19 cellular contexts compared by ENCODE assay signal in genomic region chr2:104939570-104940235, GRCh38.
A peak's percentile ranks its signal among the peaks of the same experiment; 100 is the strongest.
DNase-seq lines count a peak whose midpoint lies in the region; ATAC-seq and TF ChIP-seq lines count a peak whose summit lies in the region.
"Had no signal": no experiment of that assay in that cellular context is flagged by ENCODE, and none has a peak within 500 bp of the region (broad histone marks: within the 10 kb centered on the region; RNA-seq: fewer than 3 reads in every experiment).

No MANE protein-coding gene starts in this region.

- H3K4me3 ChIP-seq in A673 (ENCODE audit: low read depth, low read length, poor library complexity, severe bottlenecking) (no peak overlapping the region), SK-N-MC (peak overlapping the region; percentile 52), neural progenitor cell (no peak overlapping the region), heart right ventricle (no peak overlapping the region)
- H3K4me3 ChIP-seq: heart left ventricle, tibial artery had no signal

- H3K9me3 ChIP-seq in A673 (ENCODE audit: low read depth, low read length, poor library complexity, severe bottlenecking) = no peaks in the 10 kb centered on the region
- no peaks in the 10 kb centered on the region for H3K9me3 ChIP-seq in SK-N-MC (ENCODE audit: low read depth, low read length)
- H3K9me3 ChIP-seq in neural progenitor cell (ENCODE audit: low read depth) = no peaks in the 10 kb centered on the region
- H3K9me3 ChIP-seq in heart right ventricle = no peaks in the 10 kb centered on the region
- H3K9me3 ChIP-seq: heart left ventricle, tibial artery had no signal

- peaks cover 19% of the 10 kb centered on the region for H3K4me1 ChIP-seq in A673 (ENCODE audit: insufficient read depth, low read length, poor library complexity, severe bottlenecking)
- H3K4me1 ChIP-seq in neural progenitor cell = peaks cover 18% of the 10 kb centered on the region
- no peaks in the 10 kb centered on the region for H3K4me1 ChIP-seq in heart right ventricle
- H3K4me1 ChIP-seq: heart left ventricle, tibial artery had no signal

- DNase-seq in A673 (ENCODE audit: low spot score) (peak; percentile 61), SK-N-MC (ENCODE audit: low read depth, low spot score) (peak; percentile 52), glutamatergic neuron (no peak), neural progenitor cell (ENCODE audit: low spot score) (no peak), heart right ventricle (no peak), GM20000 (ENCODE audit: low spot score) (no peak)
- DNase-seq: activated naive CD8-positive, alpha-beta T cell treated with anti-CD3 and anti-CD28 coated beads, Interleukin-2, amount 10 ng/mL, durations not matched to agents 7 days and 5 days; CD4-positive, alpha-beta memory T cell; heart left ventricle; NCI-H2029 treated with DMSO at 0.1 percent for 48 hours; NCI-H524; SHP77 treated with DMSO at 0.1 percent for 48 hours; T-helper 2 cell; tibial artery had no signal

- H2AFZ ChIP-seq in neural progenitor cell (replicated peaks) = peak overlapping the region; percentile 30

- CTCF ChIA-PET in A673 (lab: Charles Lee) = no interaction called here

- no peaks in the 10 kb centered on the region for H3K79me2 ChIP-seq in neural progenitor cell (ENCODE audit: low read depth)

- H4K20me1 ChIP-seq in neural progenitor cell (ENCODE audit: low read depth) = no peaks in the 10 kb centered on the region

- WGBS in heart right ventricle, 2 donors = 71 to 72% methylated on average over 12 of the region's 12 CpGs

- H3K36me3 ChIP-seq in A673 (ENCODE audit: insufficient read depth, low read length, poor library complexity, severe bottlenecking) (no peaks in the 10 kb centered on the region), SK-N-MC (ENCODE audit: insufficient read depth, low read length) (no peaks in the 10 kb centered on the region), neural progenitor cell (no peaks in the 10 kb centered on the region), heart right ventricle (no peaks in the 10 kb centered on the region)
- H3K36me3 ChIP-seq: heart left ventricle, tibial artery had no signal

- ATAC-seq in heart right ventricle (no peak), GM21423 (IDR thresholded peaks at IDR 0.05; ENCODE audit: unreplicated experiment) (no peak), HG02571 (IDR thresholded peaks at IDR 0.05; ENCODE audit: unreplicated experiment) (no peak)
- ATAC-seq: heart left ventricle; stimulated activated effector memory CD8-positive, alpha-beta T cell treated with anti-CD3 and anti-CD28 coated beads, Interleukin-12 subunit alpha, Interleukin-12 subunit beta, amount 100 ng/mL, for 72 hours had no signal

- POLR2A ChIA-PET in A673 (lab: Charles Lee; ENCODE audit: low non-redundant PET) = no interaction called here

- intact Hi-C loops in A673 (cut with micrococcal nuclease; ENCODE audit: unreplicated experiment) = loop anchor here (10.0 kb wide), 1 partner anchor 295 kb away; no protein-coding TSS in a partner anchor
- intact Hi-C loops in heart right ventricle (cut with DNase I) = loop anchor here in 1 of 10 donors (10.0 kb wide), 1 partner anchor 1775 kb away; no protein-coding TSS in a partner anchor

- no TSS peak for BruUV-seq in A673 (replicated peaks; lab: Mats Ljungman, UMichigan)

- H3K36me3 Mint-ChIP-seq in glutamatergic neuron (ENCODE audit: unreplicated experiment) = no peaks in the 10 kb centered on the region
- no peaks in the 10 kb centered on the region for H3K36me3 Mint-ChIP-seq in neural progenitor cell
- H3K36me3 Mint-ChIP-seq: activated naive CD8-positive, alpha-beta T cell treated with anti-CD3 and anti-CD28 coated beads, Interleukin-2, amount 10 ng/mL, durations not matched to agents 7 days and 5 days; CD4-positive, alpha-beta memory T cell; IgD-negative memory B cell; stimulated activated effector memory CD8-positive, alpha-beta T cell treated with anti-CD3 and anti-CD28 coated beads, Interleukin-12 subunit alpha, Interleukin-12 subunit beta, amount 100 ng/mL, for 72 hours had no signal

- peak overlapping the region; percentile 45 for H3K4me3 Mint-ChIP-seq in glutamatergic neuron (ENCODE audit: unreplicated experiment)
- no peak overlapping the region for H3K4me3 Mint-ChIP-seq in neural progenitor cell
- H3K4me3 Mint-ChIP-seq: activated naive CD8-positive, alpha-beta T cell treated with anti-CD3 and anti-CD28 coated beads, Interleukin-2, amount 10 ng/mL, durations not matched to agents 7 days and 5 days; activated T-helper 1 cell treated with anti-CD3 and anti-CD28 coated beads, Interleukin-12 subunit alpha, Interleukin-12 subunit beta, Interleukin-2, Interleukin-4 antibody, amounts not matched to agents 30 ng/mL and 10 ng/mL and 1 ng/mL, durations not matched to agents 14 hours and 24 hours and 36 hours; stimulated activated effector memory CD8-positive, alpha-beta T cell treated with anti-CD3 and anti-CD28 coated beads, Interleukin-12 subunit alpha, Interleukin-12 subunit beta, amount 100 ng/mL, for 72 hours had no signal

- H3K4me1 Mint-ChIP-seq in glutamatergic neuron (ENCODE audit: low read depth, unreplicated experiment) (peaks cover 23% of the 10 kb centered on the region), neural progenitor cell (peaks cover 34% of the 10 kb centered on the region)
- H3K4me1 Mint-ChIP-seq: stimulated activated effector memory CD8-positive, alpha-beta T cell treated with anti-CD3 and anti-CD28 coated beads, Interleukin-12 subunit alpha, Interleukin-12 subunit beta, amount 100 ng/mL, for 72 hours had no signal

- peaks cover 11% of the 10 kb centered on the region for H3F3A ChIP-seq in neural progenitor cell (ENCODE audit: low read depth)

- H3K9me3 Mint-ChIP-seq in glutamatergic neuron (ENCODE audit: unreplicated experiment) = no peaks in the 10 kb centered on the region
- no peaks in the 10 kb centered on the region for H3K9me3 Mint-ChIP-seq in neural progenitor cell
- H3K9me3 Mint-ChIP-seq: activated naive CD8-positive, alpha-beta T cell treated with anti-CD3 and anti-CD28 coated beads, Interleukin-2, amount 10 ng/mL, durations not matched to agents 7 days and 5 days; activated T-helper 1 cell treated with anti-CD3 and anti-CD28 coated beads, Interleukin-12 subunit alpha, Interleukin-12 subunit beta, Interleukin-2, Interleukin-4 antibody, amounts not matched to agents 30 ng/mL and 10 ng/mL and 1 ng/mL, durations not matched to agents 14 hours and 24 hours and 36 hours; CD4-positive, alpha-beta memory T cell; IgD-negative memory B cell; stimulated activated effector memory CD8-positive, alpha-beta T cell treated with anti-CD3 and anti-CD28 coated beads, Interleukin-12 subunit alpha, Interleukin-12 subunit beta, amount 100 ng/mL, for 72 hours had no signal

- H3K9ac ChIP-seq in SK-N-MC (ENCODE audit: insufficient read length) (peak overlapping the region; percentile 7), neural progenitor cell (no peak overlapping the region)

- no peak overlapping the region for H3K27ac Mint-ChIP-seq in glutamatergic neuron (ENCODE audit: unreplicated experiment)
- no peak overlapping the region for H3K27ac Mint-ChIP-seq in neural progenitor cell
- H3K27ac Mint-ChIP-seq: activated naive CD8-positive, alpha-beta T cell treated with anti-CD3 and anti-CD28 coated beads, Interleukin-2, amount 10 ng/mL, durations not matched to agents 7 days and 5 days; activated T-helper 1 cell treated with anti-CD3 and anti-CD28 coated beads, Interleukin-12 subunit alpha, Interleukin-12 subunit beta, Interleukin-2, Interleukin-4 antibody, amounts not matched to agents 30 ng/mL and 10 ng/mL and 1 ng/mL, durations not matched to agents 14 hours and 24 hours and 36 hours; CD4-positive, alpha-beta memory T cell; IgD-negative memory B cell; stimulated activated effector memory CD8-positive, alpha-beta T cell treated with anti-CD3 and anti-CD28 coated beads, Interleukin-12 subunit alpha, Interleukin-12 subunit beta, amount 100 ng/mL, for 72 hours had no signal

- no peak overlapping the region for H3K4me2 ChIP-seq in neural progenitor cell

- TF ChIP-seq CTCF in A673 (conservative IDR thresholded peaks at IDR 0.05; ENCODE audit: low read depth, low read length) (no peak), glutamatergic neuron (IDR thresholded peaks at IDR 0.05; ENCODE audit: partially characterized antibody, unreplicated experiment) (no peak), neural progenitor cell (IDR thresholded peaks at IDR 0.05) (no peak), heart right ventricle (IDR thresholded peaks at IDR 0.05) (no peak), GM20000 (IDR thresholded peaks at IDR 0.05; ENCODE audit: extremely low read depth, missing control alignments) (no peak)

- H3K27ac ChIP-seq in A673 (ENCODE audit: low read depth, low read length, poor library complexity, severe bottlenecking) (no peak overlapping the region), SK-N-MC (peak overlapping the region; percentile 83), neural progenitor cell (no peak overlapping the region), heart right ventricle (no peak overlapping the region)
- H3K27ac ChIP-seq: heart left ventricle, tibial artery had no signal

- no peaks in the 10 kb centered on the region for H3K27me3 ChIP-seq in A673 (replicated peaks; ENCODE audit: insufficient read depth, low read depth, low read length, poor library complexity)
- no peaks in the 10 kb centered on the region for H3K27me3 ChIP-seq in neural progenitor cell
- H3K27me3 ChIP-seq in heart right ventricle = peaks cover 0 to 35% (median 8%) of the 10 kb centered on the region in 7 donors

- peaks cover 1% of the 10 kb centered on the region for H3K27me3 Mint-ChIP-seq in glutamatergic neuron (ENCODE audit: unreplicated experiment)
- H3K27me3 Mint-ChIP-seq in neural progenitor cell (ENCODE audit: insufficient read depth, low read depth) = no peaks in the 10 kb centered on the region
- H3K27me3 Mint-ChIP-seq: IgD-negative memory B cell had no signal

Comparison
In these comparisons a context has a peak if more than half of its experiments do, and no peak if none do; other contexts are left out.
1. DNase-seq: peak in A673 (single experiment) and SK-N-MC (single experiment); none in glutamatergic neuron (single experiment), neural progenitor cell (single experiment), heart right ventricle (0 of 2) and GM20000 (single experiment).